ENCODE assay signal across 8 cellular contexts in genomic region chr9:78821126-78821822, GRCh38.
A peak's percentile ranks its signal among the peaks of the same experiment; 100 is the strongest.
DNase-seq lines count a peak whose midpoint lies in the region; ATAC-seq and TF ChIP-seq lines count a peak whose summit lies in the region.

No MANE protein-coding gene starts in this region.

- no peak for DNase-seq in right atrium auricular region (ENCODE audit: low spot score)
- no peak for DNase-seq in left ventricle myocardium superior
- DNase-seq in HCEC 1CT, result peak; percentile 43
- DNase-seq in MM.1S, result peak; percentile 57
- DNase-seq in T-cell, result no peak
- peak; percentile 9 to 33 for DNase-seq in foreskin keratinocyte
- DNase-seq in activated CD8-positive, alpha-beta memory T cell treated with anti-CD3 and anti-CD28 coated beads for 24 hours, result no peak

- H3K27ac ChIP-seq in right atrium auricular region (no peak overlapping the region), MM.1S (ENCODE audit: low read length) (no peak overlapping the region), foreskin keratinocyte (no peak overlapping the region)

- H3K4me1 ChIP-seq in right atrium auricular region (no peaks in the 10 kb centered on the region), MM.1S (ENCODE audit: low read length) (peaks cover 3% of the 10 kb centered on the region; the same call in 1 of the 2 replicates), foreskin keratinocyte (no peaks in the 10 kb centered on the region), skeletal muscle satellite cell (ENCODE audit: control insufficient read depth, insufficient read depth, low read length) (no peaks in the 10 kb centered on the region)

- no peaks in the 10 kb centered on the region for H3F3A ChIP-seq in MM.1S (ENCODE audit: insufficient read depth, low read length)

- H3K27me3 Mint-ChIP-seq in T-cell, result no peaks in the 10 kb centered on the region

- H3K9me3 Mint-ChIP-seq in T-cell, result no peaks in the 10 kb centered on the region

- no peaks in the 10 kb centered on the region for H3K36me3 Mint-ChIP-seq in T-cell

- peak overlapping the region; percentile 64 for H2AFZ ChIP-seq in MM.1S (ENCODE audit: low read length)

- H3K4me3 Mint-ChIP-seq in T-cell, result peak overlapping the region; percentile 32 to 67 (median 43)

- no peak for ATAC-seq in left ventricle myocardium superior
- ATAC-seq in T-cell (replicated peaks in 1 of 4), result no peak
- ATAC-seq in foreskin keratinocyte, result peak; percentile 76

- peak overlapping the region; percentile 39; the same call in 1 of the 2 replicates for H3K4me2 ChIP-seq in MM.1S (ENCODE audit: low read depth, low read length)
- H3K4me2 ChIP-seq in skeletal muscle satellite cell (ENCODE audit: low read length), result peak overlapping the region; percentile 46

- H3K9me3 ChIP-seq in right atrium auricular region (no peaks in the 10 kb centered on the region), MM.1S (replicated peaks; ENCODE audit: insufficient read depth, low read length) (no peaks in the 10 kb centered on the region), skeletal muscle satellite cell (replicated peaks; ENCODE audit: low read length) (no peaks in the 10 kb centered on the region)

- H3K4me1 Mint-ChIP-seq in T-cell, result peaks cover 0 to 9% (median 4%) of the 10 kb centered on the region in 3 donors

- no peak overlapping the region for H3K27ac Mint-ChIP-seq in T-cell

- H3K4me3 ChIP-seq in right atrium auricular region, result no peak overlapping the region
- H3K4me3 ChIP-seq in MM.1S (ENCODE audit: low read length), result peak overlapping the region; percentile 61
- H3K4me3 ChIP-seq in skeletal muscle satellite cell (ENCODE audit: low read length), result peak overlapping the region; percentile 15

- no peaks in the 10 kb centered on the region for H3K79me2 ChIP-seq in MM.1S (ENCODE audit: low read length)

- no peaks in the 10 kb centered on the region for H3K27me3 ChIP-seq in right atrium auricular region
- no peaks in the 10 kb centered on the region for H3K27me3 ChIP-seq in MM.1S (replicated peaks; ENCODE audit: insufficient read depth, low read length)
- no peaks in the 10 kb centered on the region for H3K27me3 ChIP-seq in foreskin keratinocyte
- no peaks in the 10 kb centered on the region for H3K27me3 ChIP-seq in skeletal muscle satellite cell (ENCODE audit: control insufficient read depth, insufficient read depth, low read length)

- CTCF ChIA-PET in T-cell (lab: Charles Lee), result interaction anchor here in 1 of 2 donors (1.2 kb wide), 1 partner anchor 8 kb away, joined by 3 read pairs; no protein-coding TSS in a partner anchor

- TF ChIP-seq CTCF in right atrium auricular region (IDR thresholded peaks at IDR 0.05), result peak; percentile 33 to 68
- peak; percentile 76 for TF ChIP-seq CTCF in MM.1S (IDR thresholded peaks at IDR 0.05; ENCODE audit: low read length)
- peak; percentile 75 for TF ChIP-seq CTCF in foreskin keratinocyte (conservative IDR thresholded peaks at IDR 0.05)

- no peaks in the 10 kb centered on the region for H3K9me2 ChIP-seq in MM.1S (replicated peaks; ENCODE audit: insufficient read depth, low read length)

- no peaks in the 10 kb centered on the region for H3K36me3 ChIP-seq in right atrium auricular region
- no peaks in the 10 kb centered on the region for H3K36me3 ChIP-seq in MM.1S (replicated peaks; ENCODE audit: insufficient read depth, low read length)
- H3K36me3 ChIP-seq in skeletal muscle satellite cell (ENCODE audit: insufficient read depth, low read length), result no peaks in the 10 kb centered on the region

- H3K9ac ChIP-seq in MM.1S (ENCODE audit: low read length) (no peak overlapping the region), skeletal muscle satellite cell (ENCODE audit: low read depth, low read length) (no peak overlapping the region)

- intact Hi-C loops in left ventricle myocardium superior (cut with micrococcal nuclease), result no loop called here

- POLR2A ChIA-PET in T-cell (lab: Charles Lee), result no interaction called here

- H4K20me1 ChIP-seq in MM.1S (ENCODE audit: insufficient read depth, low read length), result no peaks in the 10 kb centered on the region

Comparison
In these comparisons a context has a peak if more than half of its experiments do, and no peak if none do; other contexts are left out.
1. DNase-seq: peak in HCEC 1CT (single experiment), MM.1S (single experiment) and foreskin keratinocyte (2 of 2); none in right atrium auricular region (single experiment), left ventricle myocardium superior (single experiment), T-cell (0 of 34) and activated CD8-positive, alpha-beta memory T cell treated with anti-CD3 and anti-CD28 coated beads for 24 hours (single experiment).
2. H3K4me3 ChIP-seq: peak in MM.1S (single experiment) and skeletal muscle satellite cell (single experiment); none in right atrium auricular region (0 of 2).
3. Peak in every context shown above with its lines, with median percentiles within 50 percentile points of each other: CTCF ChIP-seq.